Comparison of ENCODE assay signal across 11 cellular contexts in the genomic region with DNA sequence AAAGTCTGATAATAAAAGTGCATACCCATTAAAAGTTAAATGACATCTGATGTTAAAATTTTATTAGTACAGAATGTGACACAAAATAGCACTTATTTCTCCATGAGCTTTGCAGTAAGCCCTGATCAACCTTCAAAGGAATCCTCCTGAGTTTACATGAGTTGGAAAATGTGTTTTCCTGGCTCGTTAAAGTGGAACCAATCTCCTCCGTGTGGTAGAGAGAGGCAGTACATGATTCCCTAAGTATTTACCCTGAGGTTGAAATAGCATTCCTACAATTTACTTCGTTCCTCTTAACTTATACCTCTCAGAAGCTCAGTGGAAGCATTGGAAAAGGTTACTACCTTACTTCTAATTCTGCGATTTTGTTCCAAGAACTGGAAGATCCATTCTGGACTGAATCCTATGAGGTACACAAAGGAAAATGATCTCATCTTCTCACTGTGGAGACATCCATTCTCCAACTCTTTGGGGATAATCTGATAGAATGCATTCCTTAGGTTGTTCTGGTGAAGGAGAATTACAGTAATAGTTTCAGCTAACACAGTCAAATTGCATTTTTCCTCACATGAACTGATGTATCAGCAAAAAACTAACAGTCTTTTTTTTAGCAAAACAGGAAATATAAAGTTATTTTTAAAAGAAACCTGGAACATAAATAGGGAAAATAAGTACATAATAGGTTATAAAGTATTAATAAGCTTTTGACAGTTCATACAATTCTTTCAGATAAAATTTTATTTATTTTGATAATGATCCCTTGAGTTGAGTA.
DNase-seq lines count a peak whose midpoint lies in the region; ATAC-seq, FAIRE-seq and TF ChIP-seq lines count a peak whose summit lies in the region.
"Had no signal": no experiment of that assay in that cellular context is flagged by ENCODE, and none has a peak within 500 bp of the region (broad histone marks: within the 10 kb centered on the region; RNA-seq: fewer than 3 reads in every experiment).

No MANE protein-coding gene starts in this region.

- ATAC-seq in A549: peak; percentile 68 to 78; a peak in 5 of 6 replicates

- H3K9ac ChIP-seq in kidney (ENCODE audit: low read length in 2 of 2): no peak overlapping the region
- H3K9ac ChIP-seq: KMS-11 had no signal

- no peaks in the 10 kb centered on the region for H3K4me1 ChIP-seq in A549
- no peaks in the 10 kb centered on the region for H3K4me1 ChIP-seq in kidney (ENCODE audit: control insufficient read depth in 1 of 2, insufficient read depth in 1 of 2, low read depth in 1 of 2, low read length in 2 of 2)
- H3K4me1 ChIP-seq in adrenal gland (replicated peaks in 1 of 2): no peaks in the 10 kb centered on the region

- TF ChIP-seq CTCF in A549 (IDR thresholded peaks at IDR 0.05): peak; percentile 17; the same call in 1 of the 3 replicates
- peak; percentile 77 for TF ChIP-seq CTCF in VCaP (conservative IDR thresholded peaks at IDR 0.05)
- peak; percentile 68 for TF ChIP-seq CTCF in kidney (IDR thresholded peaks at IDR 0.05; ENCODE audit: borderline replicate concordance, extremely low read depth, insufficient read depth)
- TF ChIP-seq CTCF in GM20000 (IDR thresholded peaks at IDR 0.05; ENCODE audit: extremely low read depth, missing control alignments): no peak
- peak in 3 of 6 experiments; percentile 44 to 56 (median 52) for TF ChIP-seq CTCF in adrenal gland (IDR thresholded peaks at IDR 0.05)

- TF ChIP-seq EP300 in A549 (IDR thresholded peaks at IDR 0.05): no peak

- WGBS in A549 (ENCODE audit: missing lambda C conversion rate): 10% methylated on average over 4 of the region's 4 CpGs
- WGBS in adrenal gland, 4 donors: 19 to 29% (median 23%) methylated on average over 4 of the region's 4 CpGs

- peak; percentile 37 to 42; a peak in 4 of 5 replicates for TF ChIP-seq RAD21 in A549 (conservative IDR thresholded peaks at IDR 0.05 in 1 of 2, IDR thresholded peaks at IDR 0.05 in 1 of 2)

- DNase-seq in A549 (ENCODE audit: low read depth in 1 of 2, low spot score in 1 of 2): peak; percentile 18 to 39
- peak; percentile 64 for DNase-seq in HuH-7 (ENCODE audit: low spot score)
- DNase-seq in kidney: no peak
- no peak for DNase-seq in GM20000 (ENCODE audit: low spot score)
- no peak for DNase-seq in NCI-H187 (lab: John Stamatoyannopoulos, UW)
- no peak for DNase-seq in adrenal gland
- no peak for DNase-seq in activated T-cell treated with anti-CD3 and anti-CD28 coated beads, Interleukin-2, amount 50 U/mL, for 48 hours

- no peak overlapping the region for H3K27ac ChIP-seq in A549
- H3K27ac ChIP-seq in VCaP: no peak overlapping the region
- no peak overlapping the region for H3K27ac ChIP-seq in kidney (ENCODE audit: low read depth in 2 of 2, low read length in 2 of 2)
- no peak overlapping the region for H3K27ac ChIP-seq in adrenal gland
- H3K27ac ChIP-seq: coronary artery, KMS-11 had no signal

- H3K27me3 ChIP-seq in adrenal gland: no peaks in the 10 kb centered on the region

- H3K36me3 ChIP-seq in kidney (ENCODE audit: control insufficient read depth in 1 of 2, insufficient read depth in 2 of 2, low read length in 2 of 2) (no peaks in the 10 kb centered on the region), adrenal gland (replicated peaks in 1 of 2) (no peaks in the 10 kb centered on the region)

- TF ChIP-seq POLR2A in A549 (IDR thresholded peaks at IDR 0.05; ENCODE audit: low read length) (no peak), adrenal gland (IDR thresholded peaks at IDR 0.05) (no peak)

- intact Hi-C loops in kidney (cut with DNase I) (no loop called here), adrenal gland (cut with DNase I) (no loop called here)

- CTCF ChIA-PET in A549 (lab: Yijun Ruan, JAX): interaction anchor here (1.4 kb wide), 1 partner anchor 12 kb away, joined by 3 read pairs; no protein-coding TSS in a partner anchor

- POLR2A ChIA-PET in A549 (lab: Yijun Ruan, JAX): no interaction called here

- H3K4me3 ChIP-seq in A549 (no peak overlapping the region), kidney (ENCODE audit: low read length in 2 of 2) (no peak overlapping the region), adrenal gland (no peak overlapping the region)
- H3K4me3 ChIP-seq: coronary artery had no signal

- H3K9me3 ChIP-seq in A549 (no peaks in the 10 kb centered on the region), kidney (ENCODE audit: control insufficient read depth in 1 of 2, low read length in 2 of 2) (no peaks in the 10 kb centered on the region), adrenal gland (replicated peaks in 1 of 3) (no peaks in the 10 kb centered on the region)

- FAIRE-seq in A549 (lab: Jason Lieb, UNC): no peak
- FAIRE-seq in kidney (lab: Jason Lieb, UNC): no peak
- FAIRE-seq: G401.6 had no signal

- H3K4me2 ChIP-seq in A549: no peak overlapping the region
- H3K4me2 ChIP-seq: KMS-11 had no signal

TF ChIP-seq in A549, 52 proteins besides CTCF, POLR2A, EP300 and RAD21:
- no peak for TF ChIP-seq HEYL (CRISPR knock-in tag; IDR thresholded peaks at IDR 0.05)
- peak; percentile 15; the same call in 1 of the 3 replicates for TF ChIP-seq SMC3 (IDR thresholded peaks at IDR 0.05)
- TF ChIP-seq JUN (IDR thresholded peaks at IDR 0.05): no peak
- TF ChIP-seq NR3C1 (IDR thresholded peaks at IDR 0.05): no peak
- TF ChIP-seq HOXA7 (CRISPR knock-in tag; IDR thresholded peaks at IDR 0.05): no peak
- TF ChIP-seq FOSB (CRISPR knock-in tag; IDR thresholded peaks at IDR 0.05): no peak
- TF ChIP-seq MAFK (IDR thresholded peaks at IDR 0.05; ENCODE audit: partially characterized antibody): peak; percentile 79
- no peak for TF ChIP-seq ESRRA (IDR thresholded peaks at IDR 0.05; ENCODE audit: borderline replicate concordance, low read length)

Comparison
In these comparisons a context has a peak if more than half of its experiments do, and no peak if none do; other contexts are left out.
1. DNase-seq: peak in A549 (2 of 2) and HuH-7 (single experiment); none in kidney (single experiment), GM20000 (single experiment), NCI-H187 (0 of 2), adrenal gland (0 of 7) and activated T-cell treated with anti-CD3 and anti-CD28 coated beads, Interleukin-2, amount 50 U/mL, for 48 hours (0 of 2).